1 cellular context compared by ENCODE assay signal in genomic region chr9:134186471-134187109, GRCh38.
TF ChIP-seq lines count a peak whose summit lies in the region.

No MANE protein-coding gene starts in this region.

TF ChIP-seq in liver, 16 proteins besides CTCF, POLR2A, EP300 and RAD21 (continued from another document):
- TF ChIP-seq ZBTB33 (IDR thresholded peaks at IDR 0.05) (peak; percentile 89), NR2F2 (IDR thresholded peaks at IDR 0.05) (peak; percentile 98), TAF1 (conservative IDR thresholded peaks at IDR 0.05) (peak; percentile 29), HNF4A (conservative IDR thresholded peaks at IDR 0.05) (peak; percentile 90 to 93), JUND (IDR thresholded peaks at IDR 0.05) (peak; percentile 77 to 84), YY1 (IDR thresholded peaks at IDR 0.05) (peak; percentile 82), ATF3 (IDR thresholded peaks at IDR 0.05) (peak; percentile 82), MAX (IDR thresholded peaks at IDR 0.05) (peak; percentile 98), RXRA (IDR thresholded peaks at IDR 0.05) (peak; percentile 99), FOXA1 (IDR thresholded peaks at IDR 0.05) (peak; percentile 81), HNF4G (IDR thresholded peaks at IDR 0.05) (peak; percentile 49), SP1 (IDR thresholded peaks at IDR 0.05) (peak; percentile 100)
